Comparison of ENCODE assay signal across 24 cellular contexts in genomic region chr19:1422943-1423342, GRCh38. TPM values are rescaled to one million over a fixed set of nuclear protein-coding genes. Genes with fewer than 3 reads are reported as not detected.
DNase-seq lines count a peak whose midpoint lies in the region; ATAC-seq and TF ChIP-seq lines count a peak whose summit lies in the region.
"Had no signal": no experiment of that assay in that cellular context is flagged by ENCODE, and none has a peak within 500 bp of the region (broad histone marks: within the 10 kb centered on the region; RNA-seq: fewer than 3 reads in every experiment).

No MANE protein-coding gene starts in this region.

- no peaks in the 10 kb centered on the region for H3K27me3 Mint-ChIP-seq in T-helper 2 cell treated with Interferon-gamma antibody and Interleukin-4, amounts not matched to agents 5 μg/mL and 100 μg/mL, for 36 hours (ENCODE audit: low read depth)
- no peaks in the 10 kb centered on the region for H3K27me3 Mint-ChIP-seq in T-helper 17 cell
- H3K27me3 Mint-ChIP-seq in activated CD4-positive, alpha-beta memory T cell treated with anti-CD3 and anti-CD28 coated beads for 36 hours = no peaks in the 10 kb centered on the region
- H3K27me3 Mint-ChIP-seq: activated CD4-positive, alpha-beta T cell treated with anti-CD3 and anti-CD28 coated beads, Interleukin-2, amount 10 ng/mL, durations not matched to agents 7 days and 5 days; activated naive CD4-positive, alpha-beta T cell treated with anti-CD3 and anti-CD28 coated beads, Interleukin-2, amount 10 ng/mL, durations not matched to agents 7 days and 5 days; memory B cell had no signal

- H3K9me3 Mint-ChIP-seq in T-helper 2 cell treated with Interferon-gamma antibody and Interleukin-4, amounts not matched to agents 5 μg/mL and 100 μg/mL, for 36 hours = no peaks in the 10 kb centered on the region
- no peaks in the 10 kb centered on the region for H3K9me3 Mint-ChIP-seq in activated CD4-positive, alpha-beta memory T cell treated with anti-CD3 and anti-CD28 coated beads for 36 hours
- H3K9me3 Mint-ChIP-seq: activated CD4-positive, alpha-beta T cell treated with anti-CD3 and anti-CD28 coated beads, Interleukin-2, amount 10 ng/mL, durations not matched to agents 7 days and 5 days; activated naive CD4-positive, alpha-beta T cell treated with anti-CD3 and anti-CD28 coated beads, Interleukin-2, amount 10 ng/mL, durations not matched to agents 7 days and 5 days; memory B cell had no signal

- H3K27ac Mint-ChIP-seq in T-helper 2 cell treated with Interferon-gamma antibody and Interleukin-4, amounts not matched to agents 5 μg/mL and 100 μg/mL, for 36 hours = peak overlapping the region; percentile 5
- peak overlapping the region; percentile 70 for H3K27ac Mint-ChIP-seq in T-helper 17 cell
- no peak overlapping the region for H3K27ac Mint-ChIP-seq in activated CD4-positive, alpha-beta memory T cell treated with anti-CD3 and anti-CD28 coated beads for 36 hours
- H3K27ac Mint-ChIP-seq: activated CD4-positive, alpha-beta T cell treated with anti-CD3 and anti-CD28 coated beads, Interleukin-2, amount 10 ng/mL, durations not matched to agents 7 days and 5 days; activated naive CD4-positive, alpha-beta T cell treated with anti-CD3 and anti-CD28 coated beads, Interleukin-2, amount 10 ng/mL, durations not matched to agents 7 days and 5 days; memory B cell had no signal

- no peak for TF ChIP-seq POLR2A in sigmoid colon (IDR thresholded peaks at IDR 0.05)

- TF ChIP-seq CTCF in foreskin keratinocyte (conservative IDR thresholded peaks at IDR 0.05) = peak; percentile 9
- no peak for TF ChIP-seq CTCF in sigmoid colon (IDR thresholded peaks at IDR 0.05)

- no peak for ATAC-seq in T-helper 17 cell
- ATAC-seq in foreskin keratinocyte = no peak
- ATAC-seq: left colon had no signal

- 91 to 94% methylated on average over 24 of the region's 24 CpGs for WGBS in sigmoid colon, 2 donors

- CTCF ChIA-PET in activated CD4-positive, alpha-beta memory T cell treated with anti-CD3 and anti-CD28 coated beads for 36 hours (lab: Charles Lee) = no interaction called here

- no peaks in the 10 kb centered on the region for H3K4me1 Mint-ChIP-seq in T-helper 2 cell treated with Interferon-gamma antibody and Interleukin-4, amounts not matched to agents 5 μg/mL and 100 μg/mL, for 36 hours (ENCODE audit: low read depth)
- peaks cover 3% of the 10 kb centered on the region for H3K4me1 Mint-ChIP-seq in T-helper 17 cell
- H3K4me1 Mint-ChIP-seq in activated CD4-positive, alpha-beta memory T cell treated with anti-CD3 and anti-CD28 coated beads for 36 hours (ENCODE audit: low read depth) = no peaks in the 10 kb centered on the region
- H3K4me1 Mint-ChIP-seq: activated CD4-positive, alpha-beta T cell treated with anti-CD3 and anti-CD28 coated beads, Interleukin-2, amount 10 ng/mL, durations not matched to agents 7 days and 5 days; activated naive CD4-positive, alpha-beta T cell treated with anti-CD3 and anti-CD28 coated beads, Interleukin-2, amount 10 ng/mL, durations not matched to agents 7 days and 5 days; memory B cell had no signal

- no peak overlapping the region for H3K27ac ChIP-seq in foreskin keratinocyte
- peak overlapping the region in 3 of 4 donors; percentile 45 to 76 (median 73) for H3K27ac ChIP-seq in sigmoid colon
- H3K27ac ChIP-seq: stomach, thyroid gland had no signal

- POLR2A ChIA-PET in activated CD4-positive, alpha-beta memory T cell treated with anti-CD3 and anti-CD28 coated beads for 36 hours (lab: Charles Lee) = no interaction called here

- no peaks in the 10 kb centered on the region for H3K9me3 ChIP-seq in T-helper 17 cell (ENCODE audit: control insufficient read depth, low read length, poor library complexity, severe bottlenecking)
- no peaks in the 10 kb centered on the region for H3K9me3 ChIP-seq in sigmoid colon
- H3K9me3 ChIP-seq: breast epithelium, prostate gland, stomach, thyroid gland had no signal

- peaks cover 42% of the 10 kb centered on the region for H3K36me3 Mint-ChIP-seq in T-helper 2 cell treated with Interferon-gamma antibody and Interleukin-4, amounts not matched to agents 5 μg/mL and 100 μg/mL, for 36 hours (ENCODE audit: low read depth)
- H3K36me3 Mint-ChIP-seq in T-helper 17 cell (ENCODE audit: low read depth) = peaks cover 9% of the 10 kb centered on the region
- H3K36me3 Mint-ChIP-seq in activated CD4-positive, alpha-beta memory T cell treated with anti-CD3 and anti-CD28 coated beads for 36 hours = peaks cover 43% of the 10 kb centered on the region

- no peak overlapping the region for H3K4me3 ChIP-seq in sigmoid colon
- H3K4me3 ChIP-seq: breast epithelium, prostate gland, SK-N-MC, stomach, thyroid gland had no signal

- DNase-seq in T-helper 2 cell treated with Interferon-gamma antibody and Interleukin-4, amounts not matched to agents 5 μg/mL and 100 μg/mL, for 36 hours (ENCODE audit: low spot score) = no peak
- no peak for DNase-seq in T-helper 2 cell
- DNase-seq in T-helper 17 cell = no peak
- no peak for DNase-seq in foreskin keratinocyte
- DNase-seq in sigmoid colon = no peak
- DNase-seq in AG08396 (ENCODE audit: low spot score) = no peak
- no peak for DNase-seq in activated CD4-positive, alpha-beta memory T cell treated with anti-CD3 and anti-CD28 coated beads for 36 hours
- no peak for DNase-seq in NCI-H1105 (lab: John Stamatoyannopoulos, UW)
- DNase-seq: activated CD4-positive, alpha-beta T cell treated with anti-CD3 and anti-CD28 coated beads, Interleukin-2, amount 10 ng/mL, durations not matched to agents 7 days and 5 days; activated naive CD4-positive, alpha-beta T cell treated with anti-CD3 and anti-CD28 coated beads, Interleukin-2, amount 10 ng/mL, durations not matched to agents 7 days and 5 days; amygdala; effector CD8-positive, alpha-beta T cell; erythroblast; GDM1; left colon; NCI-H1417; NCI-H2081 treated with DMSO at 0.1 percent for 48 hours; NCI-H345; stomach; thyroid gland had no signal

- peaks cover 7% of the 10 kb centered on the region for H3K4me1 ChIP-seq in foreskin keratinocyte
- peaks cover 0 to 31% (median 19%) of the 10 kb centered on the region in 4 donors for H3K4me1 ChIP-seq in sigmoid colon
- H3K4me1 ChIP-seq: thyroid gland had no signal

- no peaks in the 10 kb centered on the region for H3K27me3 ChIP-seq in foreskin keratinocyte
- H3K27me3 ChIP-seq in sigmoid colon = no peaks in the 10 kb centered on the region
- H3K27me3 ChIP-seq: breast epithelium, stomach, thyroid gland had no signal

- intact Hi-C loops in sigmoid colon (cut with DNase I) = no loop called here
- intact Hi-C loops in activated CD4-positive, alpha-beta memory T cell treated with anti-CD3 and anti-CD28 coated beads for 36 hours (cut with micrococcal nuclease) = no loop called here

- H3K4me3 Mint-ChIP-seq in T-helper 2 cell treated with Interferon-gamma antibody and Interleukin-4, amounts not matched to agents 5 μg/mL and 100 μg/mL, for 36 hours = no peak overlapping the region
- H3K4me3 Mint-ChIP-seq in T-helper 17 cell = no peak overlapping the region
- H3K4me3 Mint-ChIP-seq in activated CD4-positive, alpha-beta memory T cell treated with anti-CD3 and anti-CD28 coated beads for 36 hours = no peak overlapping the region
- H3K4me3 Mint-ChIP-seq: activated CD4-positive, alpha-beta T cell treated with anti-CD3 and anti-CD28 coated beads, Interleukin-2, amount 10 ng/mL, durations not matched to agents 7 days and 5 days; activated naive CD4-positive, alpha-beta T cell treated with anti-CD3 and anti-CD28 coated beads, Interleukin-2, amount 10 ng/mL, durations not matched to agents 7 days and 5 days; memory B cell had no signal

- no peak for TF ChIP-seq EP300 in sigmoid colon (IDR thresholded peaks at IDR 0.05)

- peaks cover 22 to 92% (median 56%) of the 10 kb centered on the region in 4 donors for H3K36me3 ChIP-seq in sigmoid colon
- H3K36me3 ChIP-seq: breast epithelium had no signal

RNA-seq across cellular contexts. Expression of gene RPS15, which starts 15.3 kb away (rescaled TPM):
- 1,000 to 10,000 TPM; 1,653 to 1,678 TPM for total RNA-seq in T-helper 17 cell
- total RNA-seq in foreskin keratinocyte = 1,634 and 1,826 TPM in 2 replicates
- polyA plus RNA-seq in foreskin keratinocyte = 2,421 and 2,717 TPM in 2 replicates
- total RNA-seq in sigmoid colon = 1,000 to 10,000 TPM; 3,601 to 5,641 (median 3,840) TPM
- 1,000 to 10,000 TPM; 2,516 to 4,453 (median 3,359) TPM for polyA plus RNA-seq in sigmoid colon
- 1,000 to 10,000 TPM; 1,642 to 1,717 TPM for total RNA-seq in activated CD4-positive, alpha-beta memory T cell treated with anti-CD3 and anti-CD28 coated beads for 36 hours

RNA-seq across cellular contexts. Expression of gene DAZAP1, which starts 15.6 kb away (rescaled TPM):
- total RNA-seq in T-helper 17 cell (100 to 1,000 TPM; 148 to 163 TPM), foreskin keratinocyte (116 and 119 TPM in 2 replicates), sigmoid colon (10 to 100 TPM; 28.2 to 54.4 (median 42.2) TPM)
- polyA plus RNA-seq in foreskin keratinocyte (136 and 140 TPM in 2 replicates), sigmoid colon (100 to 1,000 TPM in 1 of 3 donors, 10 to 100 TPM in 2; 51.1 to 132 (median 51.6) TPM)
- total RNA-seq in activated CD4-positive, alpha-beta memory T cell treated with anti-CD3 and anti-CD28 coated beads for 36 hours = 100 to 1,000 TPM; 226 to 242 TPM

RNA-seq across cellular contexts. Expression of gene GAMT, which starts 21.6 kb away (rescaled TPM):
- total RNA-seq in T-helper 17 cell = 1 to 10 TPM; 9.0 to 9.9 TPM
- 11.0 and 13.9 TPM in 2 replicates for total RNA-seq in foreskin keratinocyte
- polyA plus RNA-seq in foreskin keratinocyte = 18.9 and 23.2 TPM in 2 replicates
- total RNA-seq in sigmoid colon = 10 to 100 TPM in 3 of 4 donors, 1 to 10 TPM in 1; 7.8 to 16.6 (median 11.5) TPM
- 1 to 10 TPM; 1.8 to 6.0 (median 5.7) TPM for polyA plus RNA-seq in sigmoid colon
- 10 to 100 TPM; 21.0 to 21.1 TPM for total RNA-seq in activated CD4-positive, alpha-beta memory T cell treated with anti-CD3 and anti-CD28 coated beads for 36 hours

RNA-seq across cellular contexts. Expression of gene APC2, which starts 27.0 kb away (rescaled TPM):
- total RNA-seq in T-helper 17 cell (under 1 TPM; 0.07 to 0.44 TPM), foreskin keratinocyte (0.07 and 0.10 TPM in 2 replicates), sigmoid colon (1 to 10 TPM in 2 of 4 donors, under 1 TPM in 2; under 0.01 to 2.0 (median 0.91) TPM)
- polyA plus RNA-seq in foreskin keratinocyte (0.03 and 0.08 TPM in 2 replicates), sigmoid colon (1 to 10 TPM in 1 of 3 donors, not detected in 2; 1.2 TPM)
- total RNA-seq in activated CD4-positive, alpha-beta memory T cell treated with anti-CD3 and anti-CD28 coated beads for 36 hours = under 1 TPM; 0.07 to 0.15 TPM

RNA-seq across cellular contexts. Expression of gene NDUFS7, which starts 39.2 kb away (rescaled TPM):
- total RNA-seq in T-helper 17 cell (10 to 100 TPM; 50.9 to 54.7 TPM), foreskin keratinocyte (80.0 and 81.3 TPM in 2 replicates), sigmoid colon (100 to 1,000 TPM in 3 of 4 donors, 10 to 100 TPM in 1; 99.4 to 156 (median 128) TPM)
- polyA plus RNA-seq in foreskin keratinocyte (115 and 132 TPM in 2 replicates), sigmoid colon (100 to 1,000 TPM; 182 to 262 (median 192) TPM)
- 100 to 1,000 TPM; 117 to 119 TPM for total RNA-seq in activated CD4-positive, alpha-beta memory T cell treated with anti-CD3 and anti-CD28 coated beads for 36 hours
